ENCODE assay signal across 1 cellular context in genomic region chr16:74570412-74571301, GRCh38.
TF ChIP-seq lines count a peak whose summit lies in the region.

No MANE protein-coding gene starts in this region.

TF ChIP-seq in GM23338, 12 proteins besides CTCF, POLR2A, EP300 and RAD21 (continued from another document):
- TF ChIP-seq EZH2phosphoT487 (IDR thresholded peaks at IDR 0.05; ENCODE audit: unreplicated experiment) (no peak), ZNF462 (CRISPR knock-in tag; IDR thresholded peaks at IDR 0.05) (no peak)
TF ChIP-seq in GM23338: peak in this region for 0.
